In genomic region chrX:10159069-10159468, GRCh38 we compare ENCODE assay signal across 1 cellular context.
TF ChIP-seq lines count a peak whose summit lies in the region.

No MANE protein-coding gene starts in this region.

TF ChIP-seq in K562, 482 proteins besides CTCF, POLR2A, EP300 and RAD21 (continued from another document and continues in another):
- TF ChIP-seq ZBTB43 (CRISPR knock-in tag; IDR thresholded peaks at IDR 0.05) (no peak), MTA1 (IDR thresholded peaks at IDR 0.05; ENCODE audit: borderline replicate concordance) (peak; percentile 42; the same call in 1 of the 2 replicates), CCNT2 (IDR thresholded peaks at IDR 0.05; ENCODE audit: borderline replicate concordance, extremely low read depth, insufficient read length, low read depth, low read length) (peak; percentile 11), MIER1 (IDR thresholded peaks at IDR 0.05; ENCODE audit: low read depth) (no peak), RBM39 (optimal IDR thresholded peaks at IDR 0.05; ENCODE audit: low read depth, low read length) (no peak), SMARCB1 (IDR thresholded peaks at IDR 0.05; ENCODE audit: insufficient read length, low read depth) (no peak), XRCC4 (IDR thresholded peaks at IDR 0.05; ENCODE audit: extremely low read depth, insufficient read depth, insufficient read length) (no peak), NCOA1 (IDR thresholded peaks at IDR 0.05; ENCODE audit: low read depth) (peak; percentile 69; the same call in 1 of the 2 replicates), THAP7 (CRISPR knock-in tag; IDR thresholded peaks at IDR 0.05) (no peak), MAZ (CRISPR knock-in tag; conservative IDR thresholded peaks at IDR 0.05 in 1 of 2, IDR thresholded peaks at IDR 0.05 in 1 of 2) (no peak), PTTG1 (tag; IDR thresholded peaks at IDR 0.05; ENCODE audit: low read depth) (no peak), ELF4 (CRISPR knock-in tag; IDR thresholded peaks at IDR 0.05) (no peak), CTCFL (IDR thresholded peaks at IDR 0.05; ENCODE audit: borderline replicate concordance, insufficient read depth, low read depth, low read length, poor library complexity, severe bottlenecking) (no peak), ZNF778 (CRISPR knock-in tag; IDR thresholded peaks at IDR 0.05) (no peak), HNRNPH1 (optimal IDR thresholded peaks at IDR 0.05; ENCODE audit: low read depth, low read length) (no peak), CHD1 (IDR thresholded peaks at IDR 0.05; ENCODE audit: low read length) (no peak), CLOCK (CRISPR knock-in tag; IDR thresholded peaks at IDR 0.05; ENCODE audit: borderline replicate concordance) (no peak), NCOA4 (IDR thresholded peaks at IDR 0.05; ENCODE audit: partially characterized antibody) (no peak), PPARD (CRISPR knock-in tag; IDR thresholded peaks at IDR 0.05) (no peak), GTF2F1 (IDR thresholded peaks at IDR 0.05; ENCODE audit: low read depth, low read length) (no peak), ZNF280A (IDR thresholded peaks at IDR 0.05; ENCODE audit: low read depth, partially characterized antibody) (no peak), U2AF2 (optimal IDR thresholded peaks at IDR 0.05; ENCODE audit: low read depth, low read length) (no peak), CUX1 (CRISPR knock-in tag; IDR thresholded peaks at IDR 0.05) (no peak), ZKSCAN3 (CRISPR knock-in tag; IDR thresholded peaks at IDR 0.05) (no peak), USF1 (CRISPR knock-in tag; IDR thresholded peaks at IDR 0.05) (0 out of 2 replicates have a peak, but pooled peaks have one; percentile 20), ZNF655 (CRISPR knock-in tag; IDR thresholded peaks at IDR 0.05) (no peak), SLC30A9 (CRISPR knock-in tag; IDR thresholded peaks at IDR 0.05) (no peak), ZNF165 (CRISPR knock-in tag; IDR thresholded peaks at IDR 0.05; ENCODE audit: borderline replicate concordance) (no peak), ZNF143 (CRISPR knock-in tag; IDR thresholded peaks at IDR 0.05) (no peak), ZNF232 (CRISPR knock-in tag; IDR thresholded peaks at IDR 0.05) (no peak), GTF2B (IDR thresholded peaks at IDR 0.05; ENCODE audit: extremely low read depth, insufficient read length) (no peak), TEAD2 (tag; IDR thresholded peaks at IDR 0.05) (no peak), FOXK2 (conservative IDR thresholded peaks at IDR 0.05 in 1 of 2, IDR thresholded peaks at IDR 0.05 in 1 of 2; ENCODE audit: low read depth in 2 of 2) (no peak), NEUROD1 (IDR thresholded peaks at IDR 0.05; ENCODE audit: borderline replicate concordance, low read depth, low read length, partially characterized antibody) (no peak), TAL1 (IDR thresholded peaks at IDR 0.05) (peak; percentile 94), CEBPG (CRISPR knock-in tag; IDR thresholded peaks at IDR 0.05) (no peak), CEBPG (tag; conservative IDR thresholded peaks at IDR 0.05 in 1 of 2, IDR thresholded peaks at IDR 0.05 in 1 of 2) (no peak), ZNF41 (CRISPR knock-in tag; conservative IDR thresholded peaks at IDR 0.05) (no peak), KHSRP (IDR thresholded peaks at IDR 0.05) (peak; percentile 62; the same call in 1 of the 2 replicates), MLLT1 (IDR thresholded peaks at IDR 0.05) (no peak), JUND (IDR thresholded peaks at IDR 0.05; ENCODE audit: borderline replicate concordance, low read depth, low read length) (peak; percentile 28; the same call in 1 of the 2 replicates), JUND (tag; IDR thresholded peaks at IDR 0.05; ENCODE audit: borderline replicate concordance, low read depth, low read length) (peak; percentile 18; the same call in 1 of the 3 replicates), CEBPB (tag; IDR thresholded peaks at IDR 0.05) (no peak; the same call in 1 of the 2 replicates), ZNF695 (CRISPR knock-in tag; IDR thresholded peaks at IDR 0.05) (no peak), PHB (CRISPR knock-in tag; IDR thresholded peaks at IDR 0.05) (no peak), BHLHE40 (IDR thresholded peaks at IDR 0.05; ENCODE audit: low read length) (no peak; the same call in 1 of the 2 replicates), MAFG (tag; conservative IDR thresholded peaks at IDR 0.05) (no peak), ZFP30 (CRISPR knock-in tag; IDR thresholded peaks at IDR 0.05; ENCODE audit: borderline replicate concordance) (no peak)
